In genomic region chr1:11376981-11377583, GRCh38 we compare ENCODE assay signal across 17 cellular contexts.
"Had no signal": no experiment of that assay in that cellular context is flagged by ENCODE, and none has a peak within 500 bp of the region (broad histone marks: within the 10 kb centered on the region; RNA-seq: fewer than 3 reads in every experiment).

No MANE protein-coding gene starts in this region.

- H3K27ac ChIP-seq: body of pancreas, ovary, right lobe of liver, transverse colon had no signal

- H3K9me3 ChIP-seq: body of pancreas, ovary, right lobe of liver, transverse colon had no signal

- H3K4me1 Mint-ChIP-seq: central memory CD8-positive, alpha-beta T cell had no signal

- H3K36me3 ChIP-seq: ovary, right lobe of liver, transverse colon had no signal

- H3K4me1 ChIP-seq: body of pancreas, right lobe of liver, transverse colon had no signal

- H3K27ac Mint-ChIP-seq: activated CD8-positive, alpha-beta memory T cell treated with anti-CD3 and anti-CD28 coated beads, Interleukin-2, amount 10 ng/mL, durations not matched to agents 7 days and 5 days; activated naive CD4-positive, alpha-beta T cell treated with anti-CD3 and anti-CD28 coated beads, Interleukin-2, amount 50 U/mL, for 72 hours; dendritic cell treated with granulocyte-macrophage colony-stimulating factor and Interleukin-4, amounts not matched to agents 40 ng/mL and 50 ng/mL, for 4 days had no signal

- H3K4me3 ChIP-seq: body of pancreas, ovary, right lobe of liver, smooth muscle cell, transverse colon had no signal

- H3K36me3 Mint-ChIP-seq: activated naive CD4-positive, alpha-beta T cell treated with anti-CD3 and anti-CD28 coated beads, Interleukin-2, amount 50 U/mL, for 72 hours had no signal

- DNase-seq: activated CD4-positive, alpha-beta T cell treated with anti-CD3 and anti-CD28 coated beads, Interleukin-2, amount 50 U/mL, for 48 hours; activated CD8-positive, alpha-beta memory T cell treated with anti-CD3 and anti-CD28 coated beads, Interleukin-2, amount 10 ng/mL, durations not matched to agents 7 days and 5 days; activated T-cell treated with anti-CD3 and anti-CD28 coated beads, Interleukin-2, amount 50 U/mL, for 1 hour; body of pancreas; effector memory CD4-positive, alpha-beta T cell; foreskin fibroblast; hypothalamus; left ventricle myocardium superior; ovary; right lobe of liver; stimulated activated naive CD8-positive, alpha-beta T cell treated with anti-CD3 and anti-CD28 coated beads, Interleukin-15, Interleukin-2, amounts not matched to agents 100 U/mL and 50 U/mL, for 24 hours; T1000; transverse colon had no signal

- H3K9me3 Mint-ChIP-seq: central memory CD8-positive, alpha-beta T cell; dendritic cell treated with granulocyte-macrophage colony-stimulating factor and Interleukin-4, amounts not matched to agents 40 ng/mL and 50 ng/mL, for 4 days had no signal

- ATAC-seq: activated CD8-positive, alpha-beta memory T cell treated with anti-CD3 and anti-CD28 coated beads, Interleukin-2, amount 10 ng/mL, durations not matched to agents 7 days and 5 days; activated naive CD4-positive, alpha-beta T cell treated with anti-CD3 and anti-CD28 coated beads, Interleukin-2, amount 50 U/mL, for 72 hours; body of pancreas; left ventricle myocardium superior; right lobe of liver; stimulated activated naive CD8-positive, alpha-beta T cell treated with anti-CD3 and anti-CD28 coated beads, Interleukin-15, Interleukin-2, amounts not matched to agents 100 U/mL and 50 U/mL, for 24 hours had no signal

- H3K4me3 Mint-ChIP-seq: activated CD8-positive, alpha-beta memory T cell treated with anti-CD3 and anti-CD28 coated beads, Interleukin-2, amount 10 ng/mL, durations not matched to agents 7 days and 5 days; central memory CD8-positive, alpha-beta T cell; dendritic cell treated with granulocyte-macrophage colony-stimulating factor and Interleukin-4, amounts not matched to agents 40 ng/mL and 50 ng/mL, for 4 days had no signal

- H3K27me3 ChIP-seq: body of pancreas, ovary, right lobe of liver had no signal
